9 cellular contexts compared by ENCODE assay signal in the genomic region with DNA sequence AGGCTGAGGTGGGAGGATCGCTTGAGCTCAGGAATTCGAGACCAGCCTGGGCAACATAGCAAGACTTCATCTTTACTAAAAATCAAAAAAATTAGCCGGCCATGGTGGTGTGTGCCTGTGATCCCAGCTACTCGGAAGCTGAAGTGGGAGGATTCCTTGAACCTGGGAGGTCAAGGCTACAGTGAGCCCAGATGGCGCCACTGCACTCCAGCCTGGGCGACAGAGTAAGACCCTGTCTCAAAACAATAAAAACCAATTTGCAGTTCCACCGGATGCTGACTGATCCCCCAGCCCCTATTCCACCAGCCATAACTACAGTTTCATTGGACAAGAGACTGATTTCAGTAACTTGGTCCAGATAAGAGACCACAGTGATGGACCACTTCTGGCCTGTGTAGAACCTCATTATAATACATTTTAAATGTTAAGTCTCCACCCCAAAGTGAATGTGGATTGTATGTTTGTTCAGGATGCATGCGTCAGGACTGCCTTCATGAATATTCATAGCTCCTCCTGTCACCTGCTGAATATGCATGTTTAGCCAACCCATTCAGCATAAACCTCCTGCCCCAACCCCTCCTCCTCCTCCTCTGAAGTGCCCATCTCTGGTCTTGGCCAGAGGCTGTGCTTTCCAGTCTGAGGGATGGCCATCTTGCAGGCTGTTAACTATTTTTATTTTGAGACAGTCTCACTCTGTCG. TPM values are rescaled to one million over a fixed set of nuclear protein-coding genes. Genes with fewer than 3 reads are reported as not detected.
DNase-seq lines count a peak whose midpoint lies in the region; ATAC-seq and TF ChIP-seq lines count a peak whose summit lies in the region.
"Had no signal": no experiment of that assay in that cellular context is flagged by ENCODE, and none has a peak within 500 bp of the region (broad histone marks: within the 10 kb centered on the region; RNA-seq: fewer than 3 reads in every experiment).

No MANE protein-coding gene starts in this region.

- no peak overlapping the region for H3K27ac Mint-ChIP-seq in Caco-2 (ENCODE audit: unreplicated experiment)

- no peak overlapping the region for H3K23ac ChIP-seq in mesendoderm (ENCODE audit: low read length)

- no peak overlapping the region for H3K9ac ChIP-seq in mesendoderm (ENCODE audit: low read length)

- no peak overlapping the region for H4K8ac ChIP-seq in mesendoderm (ENCODE audit: low read depth, low read length)

- H3K4me1 ChIP-seq in Caco-2, result peaks cover 9% of the 10 kb centered on the region
- H3K4me1 ChIP-seq in HAP-1, result peaks cover 16% of the 10 kb centered on the region
- H3K4me1 ChIP-seq in mesendoderm (ENCODE audit: control insufficient read depth, low read depth, low read length), result no peaks in the 10 kb centered on the region

- H3K56ac ChIP-seq in mesendoderm (ENCODE audit: low read length), result peak overlapping the region; percentile 15

- no peaks in the 10 kb centered on the region for H3K27me3 ChIP-seq in Caco-2 (replicated peaks; ENCODE audit: control insufficient read depth, insufficient read depth, low read length)
- H3K27me3 ChIP-seq in HAP-1 (ENCODE audit: low read depth), result no peaks in the 10 kb centered on the region
- H3K27me3 ChIP-seq in mesendoderm (ENCODE audit: insufficient read depth, low read length, poor library complexity), result no peaks in the 10 kb centered on the region
- H3K27me3 ChIP-seq: uterus had no signal

- in situ Hi-C loops in HAP-1 (cut with MboI; ENCODE audit: low sequenced_read_pairs), result no loop called here

- no peak overlapping the region for H2BK5ac ChIP-seq in mesendoderm (ENCODE audit: low read length)

- peak overlapping the region; percentile 99 for H3K4me3 Mint-ChIP-seq in Caco-2 (ENCODE audit: unreplicated experiment)

- H3K9me3 Mint-ChIP-seq in Caco-2 (ENCODE audit: unreplicated experiment), result no peaks in the 10 kb centered on the region

- POLR2A ChIA-PET in Caco-2 (lab: Charles Lee), result no interaction called here

- no peak overlapping the region for H3K4ac ChIP-seq in mesendoderm (ENCODE audit: low read depth, low read length)

- H3K27ac ChIP-seq in VCaP, result peak overlapping the region; percentile 100
- H3K27ac ChIP-seq in mesendoderm (ENCODE audit: low read depth, low read length), result no peak overlapping the region

- no peak overlapping the region for H3K4me3 ChIP-seq in Caco-2 (ENCODE audit: low read depth, low read length)
- peak overlapping the region; percentile 80 for H3K4me3 ChIP-seq in HAP-1
- no peak overlapping the region for H3K4me3 ChIP-seq in mesendoderm (ENCODE audit: low read length)
- H3K4me3 ChIP-seq: uterus had no signal

- ATAC-seq in HG02852 (IDR thresholded peaks at IDR 0.05; ENCODE audit: unreplicated experiment), result no peak
- no peak for ATAC-seq in GM21447 (IDR thresholded peaks at IDR 0.05; ENCODE audit: unreplicated experiment)

- H2BK120ac ChIP-seq in mesendoderm (ENCODE audit: low read depth, low read length), result no peak overlapping the region

- H4K5ac ChIP-seq in mesendoderm (ENCODE audit: low read length), result no peak overlapping the region

- peaks cover 65% of the 10 kb centered on the region for H3K36me3 Mint-ChIP-seq in Caco-2 (ENCODE audit: insufficient read depth, unreplicated experiment)

- intact Hi-C loops in Caco-2 (cut with micrococcal nuclease; ENCODE audit: unreplicated experiment), result loop anchor here (5.0 kb wide), 1 partner anchor 548 kb away; a partner anchor contains a TSS

- peaks cover 17% of the 10 kb centered on the region for H3K4me1 Mint-ChIP-seq in Caco-2 (ENCODE audit: low read depth, unreplicated experiment)

- H3K9me3 ChIP-seq in Caco-2 (no peaks in the 10 kb centered on the region), HAP-1 (no peaks in the 10 kb centered on the region)
- H3K9me3 ChIP-seq: uterus had no signal

- no TSS peak for BruUV-seq in Caco-2 (replicated peaks; lab: Mats Ljungman, UMichigan)

- peaks cover 17% of the 10 kb centered on the region for H3K79me2 ChIP-seq in mesendoderm (ENCODE audit: control insufficient read depth, insufficient read depth, low read length)

- H3K36me3 ChIP-seq in Caco-2 (ENCODE audit: control insufficient read depth, insufficient read depth, low read length) (peaks cover 1% of the 10 kb centered on the region; the same call in 1 of the 2 replicates), HAP-1 (replicated peaks) (peaks cover 39% of the 10 kb centered on the region), mesendoderm (ENCODE audit: control insufficient read depth, insufficient read depth, low read length) (peaks cover 2% of the 10 kb centered on the region)
- H3K36me3 ChIP-seq: uterus had no signal

- no peak overlapping the region for H3K4me2 ChIP-seq in mesendoderm (ENCODE audit: low read length)

- H3K79me1 ChIP-seq in mesendoderm (ENCODE audit: low read length), result peaks cover 15% of the 10 kb centered on the region

- H3K18ac ChIP-seq in mesendoderm (ENCODE audit: low read length), result no peak overlapping the region

- CTCF ChIA-PET in Caco-2 (lab: Charles Lee), result interaction anchor here (0.6 kb wide), 1 partner anchor 53 kb away, joined by 5 read pairs; no protein-coding TSS in a partner anchor

- DNase-seq in Caco-2 (no peak), HAP-1 (ENCODE audit: low spot score in 2 of 2) (peak in 1 of 2 experiments; percentile 61), mesendoderm (peak; percentile 71), hepatic stellate cell (ENCODE audit: low spot score) (no peak), NCI-H524 (lab: John Stamatoyannopoulos, UW) (no peak)
- DNase-seq: uterus had no signal

- no CpG with 5 or more reads among the region's 9 CpGs for WGBS in mesendoderm (ENCODE audit: extremely low coverage, insufficient coverage, low lambda C conversion rate)

- no peak for TF ChIP-seq CTCF in Caco-2 (IDR thresholded peaks at IDR 0.05; ENCODE audit: insufficient read depth in 1 of 2, low read depth in 1 of 2, low read length in 1 of 2, severe bottlenecking in 1 of 2, unreplicated experiment in 1 of 2)
- no peak for TF ChIP-seq CTCF in VCaP (conservative IDR thresholded peaks at IDR 0.05)

- no peak overlapping the region for H2BK15ac ChIP-seq in mesendoderm (replicated peaks; ENCODE audit: low read depth)

- no peaks in the 10 kb centered on the region for H3K27me3 Mint-ChIP-seq in Caco-2 (ENCODE audit: insufficient read depth, unreplicated experiment)

- H2AK5ac ChIP-seq in mesendoderm (ENCODE audit: low read length), result no peak overlapping the region

RNA-seq across cellular contexts. Expression of a gene that starts 2.3 kb away (rescaled TPM):
- total RNA-seq in Caco-2 (2022), result 113 and 116 TPM in 2 replicates
- 43.5 TPM for polyA plus RNA-seq in mesendoderm (2013, experiment 1 of 2)
- 43.0 TPM for polyA plus RNA-seq in mesendoderm (2013, experiment 2 of 2)

RNA-seq across cellular contexts. Expression of a gene that starts 6.7 kb away (rescaled TPM):
- 36.5 and 39.0 TPM in 2 replicates for total RNA-seq in Caco-2 (2022)
- 10.9 TPM for polyA plus RNA-seq in mesendoderm (2013, experiment 1 of 2)
- 10.7 TPM for polyA plus RNA-seq in mesendoderm (2013, experiment 2 of 2)

RNA-seq across cellular contexts. Expression of a gene that starts 6.9 kb away (rescaled TPM):
- total RNA-seq in Caco-2 (2022), result 104 and 106 TPM in 2 replicates
- polyA plus RNA-seq in mesendoderm (2013, experiment 1 of 2), result 125 TPM
- polyA plus RNA-seq in mesendoderm (2013, experiment 2 of 2), result 122 TPM

RNA-seq across cellular contexts. Expression of a gene that starts 30.3 kb away (rescaled TPM):
- 4.1 and 5.2 TPM in 2 replicates for total RNA-seq in Caco-2 (2022)
- 0.20 TPM for polyA plus RNA-seq in mesendoderm (2013, experiment 1 of 2)
- polyA plus RNA-seq in mesendoderm (2013, experiment 2 of 2), result 0.50 TPM
